In the genomic region with DNA sequence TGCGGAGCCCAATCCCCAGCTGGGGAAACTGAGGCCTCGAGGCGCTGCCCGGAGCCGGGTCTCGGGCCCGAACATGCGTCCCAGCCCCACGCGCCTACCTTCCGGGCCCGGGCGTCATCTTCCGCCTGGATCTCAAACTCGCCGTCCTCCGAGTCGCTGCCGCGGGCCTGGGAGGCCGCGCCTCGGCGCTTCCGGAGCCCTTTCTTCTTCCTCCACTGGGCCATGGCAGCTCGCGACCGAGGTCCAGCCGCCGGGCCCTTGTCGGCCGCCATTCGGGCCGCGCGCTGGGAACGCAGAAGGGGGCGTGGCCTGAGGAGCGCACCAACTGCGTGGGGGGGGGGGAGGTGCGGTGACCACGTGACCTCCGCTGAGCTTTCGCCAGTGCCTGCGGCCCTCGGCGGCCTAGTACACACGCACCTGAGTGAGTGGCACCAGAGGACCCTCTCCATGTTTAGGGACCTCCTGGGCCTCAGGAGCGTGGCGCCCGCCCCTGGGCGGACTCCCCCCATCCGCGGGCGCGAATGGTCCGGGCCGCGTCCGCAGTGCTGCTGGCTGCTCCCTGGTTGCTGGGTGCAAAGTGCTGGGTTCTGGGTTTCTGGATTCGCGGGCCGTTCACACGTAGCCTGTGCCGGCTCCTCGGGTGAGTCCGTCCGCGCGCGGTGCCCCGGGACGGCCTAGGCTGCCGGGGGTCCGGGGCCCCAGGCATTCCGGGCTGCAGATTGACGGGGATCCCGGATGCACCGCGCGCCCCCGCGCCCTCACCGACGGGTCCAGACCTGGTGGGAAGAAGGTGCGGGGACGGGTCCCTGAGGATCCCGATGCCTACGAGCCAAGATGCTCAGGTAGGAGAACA, we compare ENCODE assay signal across 8 cellular contexts. TPM values are rescaled to one million over a fixed set of nuclear protein-coding genes. Genes with fewer than 3 reads are reported as not detected.
A peak's percentile ranks its signal among the peaks of the same experiment; 100 is the strongest.
DNase-seq lines count a peak whose midpoint lies in the region; ATAC-seq and TF ChIP-seq lines count a peak whose summit lies in the region.

A gene with protein sequence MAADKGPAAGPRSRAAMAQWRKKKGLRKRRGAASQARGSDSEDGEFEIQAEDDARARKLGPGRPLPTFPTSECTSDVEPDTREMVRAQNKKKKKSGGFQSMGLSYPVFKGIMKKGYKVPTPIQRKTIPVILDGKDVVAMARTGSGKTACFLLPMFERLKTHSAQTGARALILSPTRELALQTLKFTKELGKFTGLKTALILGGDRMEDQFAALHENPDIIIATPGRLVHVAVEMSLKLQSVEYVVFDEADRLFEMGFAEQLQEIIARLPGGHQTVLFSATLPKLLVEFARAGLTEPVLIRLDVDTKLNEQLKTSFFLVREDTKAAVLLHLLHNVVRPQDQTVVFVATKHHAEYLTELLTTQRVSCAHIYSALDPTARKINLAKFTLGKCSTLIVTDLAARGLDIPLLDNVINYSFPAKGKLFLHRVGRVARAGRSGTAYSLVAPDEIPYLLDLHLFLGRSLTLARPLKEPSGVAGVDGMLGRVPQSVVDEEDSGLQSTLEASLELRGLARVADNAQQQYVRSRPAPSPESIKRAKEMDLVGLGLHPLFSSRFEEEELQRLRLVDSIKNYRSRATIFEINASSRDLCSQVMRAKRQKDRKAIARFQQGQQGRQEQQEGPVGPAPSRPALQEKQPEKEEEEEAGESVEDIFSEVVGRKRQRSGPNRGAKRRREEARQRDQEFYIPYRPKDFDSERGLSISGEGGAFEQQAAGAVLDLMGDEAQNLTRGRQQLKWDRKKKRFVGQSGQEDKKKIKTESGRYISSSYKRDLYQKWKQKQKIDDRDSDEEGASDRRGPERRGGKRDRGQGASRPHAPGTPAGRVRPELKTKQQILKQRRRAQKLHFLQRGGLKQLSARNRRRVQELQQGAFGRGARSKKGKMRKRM (minus strand): TSS at position 299 of the 853 bp plus-strand sequence. CDS start 27 bp downstream, at position 272.
A gene with protein sequence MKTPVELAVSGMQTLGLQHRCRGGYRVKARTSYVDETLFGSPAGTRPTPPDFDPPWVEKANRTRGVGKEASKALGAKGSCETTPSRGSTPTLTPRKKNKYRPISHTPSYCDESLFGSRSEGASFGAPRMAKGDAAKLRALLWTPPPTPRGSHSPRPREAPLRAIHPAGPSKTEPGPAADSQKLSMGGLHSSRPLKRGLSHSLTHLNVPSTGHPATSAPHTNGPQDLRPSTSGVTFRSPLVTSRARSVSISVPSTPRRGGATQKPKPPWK (plus strand): TSS at position 542 of the 853 bp plus-strand sequence. CDS start 1,026 bp downstream, outside the sequence.

- TF ChIP-seq CTCF in GM12865 (IDR thresholded peaks at IDR 0.05; ENCODE audit: insufficient read depth, low read depth, low read length, missing control alignments) (no peak), HFFc6 (IDR thresholded peaks at IDR 0.05) (no peak), NB4 (IDR thresholded peaks at IDR 0.05; ENCODE audit: low read depth, low read length) (no peak), left ventricle myocardium inferior (IDR thresholded peaks at IDR 0.05; ENCODE audit: borderline replicate concordance) (no peak), prostate gland (IDR thresholded peaks at IDR 0.05) (no peak), upper lobe of right lung (IDR thresholded peaks at IDR 0.05) (no peak)

- H3K36me3 Mint-ChIP-seq in HFFc6 (ENCODE audit: low read depth), result peaks cover 11% of the 10 kb centered on the region
- peaks cover 18% of the 10 kb centered on the region for H3K36me3 Mint-ChIP-seq in T-helper 1 cell treated with Interleukin-12 subunit alpha and Interleukin-12 subunit beta and Interleukin-4 antibody, amounts not matched to agents 30 μg/mL and 1 μg/mL, for 36 hours (ENCODE audit: low read depth)

- H3K27me3 ChIP-seq in left ventricle myocardium inferior (ENCODE audit: low read depth) (no peaks in the 10 kb centered on the region), prostate gland (replicated peaks; ENCODE audit: insufficient read depth) (no peaks in the 10 kb centered on the region), upper lobe of right lung (no peaks in the 10 kb centered on the region)

- H3K9me3 ChIP-seq in left ventricle myocardium inferior (replicated peaks) (no peaks in the 10 kb centered on the region), prostate gland (no peaks in the 10 kb centered on the region), upper lobe of right lung (no peaks in the 10 kb centered on the region)

- H3K4me1 ChIP-seq in left ventricle myocardium inferior (peaks cover 52% of the 10 kb centered on the region), prostate gland (replicated peaks) (no peaks in the 10 kb centered on the region), upper lobe of right lung (peaks cover 22% of the 10 kb centered on the region)

- peak; percentile 91 for ATAC-seq in upper lobe of right lung

- H3K36me3 ChIP-seq in left ventricle myocardium inferior (peaks cover 19% of the 10 kb centered on the region), prostate gland (no peaks in the 10 kb centered on the region), upper lobe of right lung (peaks cover 10% of the 10 kb centered on the region)

- TF ChIP-seq POLR2A in NB4 (IDR thresholded peaks at IDR 0.05; ENCODE audit: extremely low read depth, insufficient read length) (peak; percentile 79), prostate gland (IDR thresholded peaks at IDR 0.05) (peak; percentile 35)

- H3K4me3 Mint-ChIP-seq in HFFc6, result peak within 1 kb of the TSS; percentile 93
- H3K4me3 Mint-ChIP-seq in T-helper 1 cell treated with Interleukin-12 subunit alpha and Interleukin-12 subunit beta and Interleukin-4 antibody, amounts not matched to agents 30 μg/mL and 1 μg/mL, for 36 hours, result peak within 1 kb of the TSS; percentile 95

- DNase-seq in GM12865 (ENCODE audit: low read depth), result peak; percentile 93
- peak; percentile 45 for DNase-seq in HFFc6
- DNase-seq in NB4 (ENCODE audit: low read depth), result peak; percentile 93
- peak; percentile 65 for DNase-seq in amniotic epithelial cell (ENCODE audit: low read depth)
- peak; percentile 82 for DNase-seq in left ventricle myocardium inferior
- DNase-seq in prostate gland (ENCODE audit: low spot score), result peak; percentile 63
- peak; percentile 91 for DNase-seq in upper lobe of right lung

- H3K9me3 Mint-ChIP-seq in HFFc6, result no peaks in the 10 kb centered on the region
- H3K9me3 Mint-ChIP-seq in T-helper 1 cell treated with Interleukin-12 subunit alpha and Interleukin-12 subunit beta and Interleukin-4 antibody, amounts not matched to agents 30 μg/mL and 1 μg/mL, for 36 hours, result no peaks in the 10 kb centered on the region

- 2% methylated on average over 43 of the region's 89 CpGs for WGBS in prostate gland

- no peaks in the 10 kb centered on the region; the same call in 1 of the 2 replicates for H3K27me3 Mint-ChIP-seq in HFFc6 (ENCODE audit: insufficient read depth)
- no peaks in the 10 kb centered on the region for H3K27me3 Mint-ChIP-seq in T-helper 1 cell treated with Interleukin-12 subunit alpha and Interleukin-12 subunit beta and Interleukin-4 antibody, amounts not matched to agents 30 μg/mL and 1 μg/mL, for 36 hours (ENCODE audit: low read depth)

- H3K4me3 ChIP-seq in GM12865 (ENCODE audit: low read depth, low read length) (peak within 1 kb of the TSS; percentile 94), NB4 (ENCODE audit: low read depth, low read length) (peak within 1 kb of the TSS; percentile 94), left ventricle myocardium inferior (peak within 1 kb of the TSS; percentile 100), prostate gland (peak within 1 kb of the TSS; percentile 86 to 97), upper lobe of right lung (peak within 1 kb of the TSS; percentile 79)

- peaks cover 30% of the 10 kb centered on the region for H3K4me1 Mint-ChIP-seq in HFFc6 (ENCODE audit: low read depth)
- peaks cover 27% of the 10 kb centered on the region for H3K4me1 Mint-ChIP-seq in T-helper 1 cell treated with Interleukin-12 subunit alpha and Interleukin-12 subunit beta and Interleukin-4 antibody, amounts not matched to agents 30 μg/mL and 1 μg/mL, for 36 hours (ENCODE audit: low read depth)

- peak within 1 kb of the TSS; percentile 93 for H3K27ac Mint-ChIP-seq in HFFc6
- peak within 1 kb of the TSS; percentile 96 for H3K27ac Mint-ChIP-seq in T-helper 1 cell treated with Interleukin-12 subunit alpha and Interleukin-12 subunit beta and Interleukin-4 antibody, amounts not matched to agents 30 μg/mL and 1 μg/mL, for 36 hours

- intact Hi-C loops in left ventricle myocardium inferior (cut with micrococcal nuclease), result no loop called here
- intact Hi-C loops in prostate gland (cut with DNase I), result loop anchor here (2.0 kb wide), 1 partner anchor 37 kb away; no protein-coding TSS in a partner anchor
- intact Hi-C loops in upper lobe of right lung (cut with DNase I), result no loop called here

- H3K27ac ChIP-seq in left ventricle myocardium inferior (replicated peaks) (peak within 1 kb of the TSS; percentile 98), prostate gland (peak within 1 kb of the TSS; percentile 87 to 91), upper lobe of right lung (peak within 1 kb of the TSS; percentile 98)

RNA-seq across cellular contexts. Expression of the first gene that starts in this region (rescaled TPM):
- total RNA-seq in HFFc6 (2021; fragmentation: NEBNext Ultra II Directional; extraction: Animal tissue kit (Norgen Biotek cat#: 25700)), result 10 to 100 TPM; 60.1 to 71.0 (median 61.9) TPM
- 34.7 TPM for total RNA-seq in left ventricle myocardium inferior
- total RNA-seq in prostate gland, result 100 to 1,000 TPM in 1 of 2 donors, 10 to 100 TPM in 1; 66.3 to 119 TPM
- 55.8 TPM for total RNA-seq in upper lobe of right lung

RNA-seq across cellular contexts. Expression of the second gene that starts in this region (rescaled TPM):
- total RNA-seq in HFFc6 (2021; fragmentation: NEBNext Ultra II Directional; extraction: Animal tissue kit (Norgen Biotek cat#: 25700)), result 10 to 100 TPM; 18.0 to 20.9 (median 18.7) TPM
- total RNA-seq in left ventricle myocardium inferior (17.9 TPM), prostate gland (10 to 100 TPM; 29.0 to 39.7 TPM), upper lobe of right lung (16.4 TPM)

Comparison
In these comparisons a context has a peak if more than half of its experiments do, and no peak if none do; other contexts are left out.
1. Peak in every context shown above with its lines: DNase-seq, ATAC-seq, H3K4me3 ChIP-seq and H3K27ac ChIP-seq.